ENCODE assay signal across 26 cellular contexts in genomic region chr12:132869551-132869950, GRCh38. TPM values are rescaled to one million over a fixed set of nuclear protein-coding genes. Genes with fewer than 3 reads are reported as not detected.
DNase-seq lines count a peak whose midpoint lies in the region; ATAC-seq, FAIRE-seq and TF ChIP-seq lines count a peak whose summit lies in the region.
"Had no signal": no experiment of that assay in that cellular context is flagged by ENCODE, and none has a peak within 500 bp of the region (broad histone marks: within the 10 kb centered on the region; RNA-seq: fewer than 3 reads in every experiment).

No MANE protein-coding gene starts in this region.

- H3K4me3 Mint-ChIP-seq in T-helper 1 cell treated with Interleukin-12 subunit alpha and Interleukin-12 subunit beta and Interleukin-4 antibody, amounts not matched to agents 30 μg/mL and 1 μg/mL, for 36 hours = no peak overlapping the region
- no peak overlapping the region for H3K4me3 Mint-ChIP-seq in naive thymus-derived CD8-positive, alpha-beta T cell
- H3K4me3 Mint-ChIP-seq: B cell; CD4-positive, alpha-beta T cell; CD8-positive, alpha-beta memory T cell had no signal

- WGBS in thymus = 91% methylated on average over 14 of the region's 14 CpGs

- no peak overlapping the region for H3K9ac ChIP-seq in kidney (ENCODE audit: low read length in 2 of 2)
- H3K9ac ChIP-seq: BLaER1 treated with 17β-estradiol and CSF1 and Interleukin-3, amounts not matched to agents 10 nM and 100 nM had no signal

- in situ Hi-C loops in GM13977 (cut with MboI; ENCODE audit: low pct_unique_long_range_greater_than_20kb, low sequenced_read_pairs, unreplicated experiment) = no loop called here

- H3K36me3 ChIP-seq in kidney (ENCODE audit: control insufficient read depth in 1 of 2, insufficient read depth in 2 of 2, low read length in 2 of 2) = peaks cover 27 to 30% of the 10 kb centered on the region in 2 donors
- peaks cover 72% of the 10 kb centered on the region for H3K36me3 ChIP-seq in thymus (ENCODE audit: control insufficient read depth, insufficient read depth)
- peaks cover 7% of the 10 kb centered on the region; the same call in 1 of the 2 replicates for H3K36me3 ChIP-seq in MG63

- H3K27me3 ChIP-seq in thymus (ENCODE audit: control insufficient read depth, insufficient read depth) (no peaks in the 10 kb centered on the region), MG63 (no peaks in the 10 kb centered on the region)
- H3K27me3 ChIP-seq: BLaER1 treated with 17β-estradiol and CSF1 and Interleukin-3, amounts not matched to agents 10 nM and 100 nM had no signal

- TF ChIP-seq CTCF in kidney (IDR thresholded peaks at IDR 0.05; ENCODE audit: borderline replicate concordance, extremely low read depth, insufficient read depth) (no peak), GM13977 (IDR thresholded peaks at IDR 0.05; ENCODE audit: extremely low read depth, insufficient read depth, missing control alignments) (no peak)

- H3K4me1 Mint-ChIP-seq in T-helper 1 cell treated with Interleukin-12 subunit alpha and Interleukin-12 subunit beta and Interleukin-4 antibody, amounts not matched to agents 30 μg/mL and 1 μg/mL, for 36 hours (ENCODE audit: low read depth) = peaks cover 32% of the 10 kb centered on the region
- H3K4me1 Mint-ChIP-seq in naive thymus-derived CD8-positive, alpha-beta T cell = peaks cover 19 to 61% (median 42%) of the 10 kb centered on the region in 4 donors

- peak overlapping the region; percentile 36 for H3K27ac Mint-ChIP-seq in T-helper 1 cell treated with Interleukin-12 subunit alpha and Interleukin-12 subunit beta and Interleukin-4 antibody, amounts not matched to agents 30 μg/mL and 1 μg/mL, for 36 hours
- peak overlapping the region in 8 of 10 donors; percentile 11 to 75 (median 30) for H3K27ac Mint-ChIP-seq in naive thymus-derived CD8-positive, alpha-beta T cell
- H3K27ac Mint-ChIP-seq: B cell; CD4-positive, alpha-beta T cell; CD8-positive, alpha-beta memory T cell had no signal

- peaks cover 42% of the 10 kb centered on the region for H3K36me3 Mint-ChIP-seq in T-helper 1 cell treated with Interleukin-12 subunit alpha and Interleukin-12 subunit beta and Interleukin-4 antibody, amounts not matched to agents 30 μg/mL and 1 μg/mL, for 36 hours (ENCODE audit: low read depth)
- H3K36me3 Mint-ChIP-seq in naive thymus-derived CD8-positive, alpha-beta T cell = peaks cover 0 to 61% (median 13%) of the 10 kb centered on the region in 3 donors

- ATAC-seq in naive thymus-derived CD8-positive, alpha-beta T cell = no peak
- ATAC-seq: A549, GM12878 had no signal

- DNase-seq in T-helper 1 cell (no peak), kidney (peak; percentile 42), MG63 (no peak), GM13977 (ENCODE audit: low spot score) (no peak)
- DNase-seq in naive thymus-derived CD8-positive, alpha-beta T cell = no peak
- no peak for DNase-seq in activated CD4-positive, alpha-beta T cell treated with anti-CD3 and anti-CD28 coated beads for 4 hours
- DNase-seq: AML-193; CD4-positive, alpha-beta T cell; CD8-positive, alpha-beta memory T cell; COR-L47; DMS 273 treated with DMSO at 0.1 percent for 48 hours; DMS153; DMS53; DMS79; DND-41; EL; GDM1 had no signal

- intact Hi-C loops in kidney (cut with DNase I) = no loop called here

- H3K4me1 ChIP-seq in kidney (ENCODE audit: control insufficient read depth in 1 of 2, insufficient read depth in 1 of 2, low read depth in 1 of 2, low read length in 2 of 2) (no peaks in the 10 kb centered on the region), thymus (ENCODE audit: control insufficient read depth, insufficient read depth, low read length) (peaks cover 27% of the 10 kb centered on the region)
- H3K4me1 ChIP-seq: A549 had no signal

- no peak overlapping the region for H3K4me3 ChIP-seq in kidney (ENCODE audit: low read length in 2 of 2)
- H3K4me3 ChIP-seq in thymus (ENCODE audit: low read length) = no peak overlapping the region
- H3K4me3 ChIP-seq in MG63 = no peak overlapping the region
- H3K4me3 ChIP-seq: A549; BLaER1 treated with 17β-estradiol and CSF1 and Interleukin-3, amounts not matched to agents 10 nM and 100 nM; GM12878 had no signal

- no peak for FAIRE-seq in kidney (lab: Jason Lieb, UNC)
- FAIRE-seq: A549, GM12878, GM12892 had no signal

- no peaks in the 10 kb centered on the region for H3K27me3 Mint-ChIP-seq in T-helper 1 cell treated with Interleukin-12 subunit alpha and Interleukin-12 subunit beta and Interleukin-4 antibody, amounts not matched to agents 30 μg/mL and 1 μg/mL, for 36 hours (ENCODE audit: low read depth)
- no peaks in the 10 kb centered on the region for H3K27me3 Mint-ChIP-seq in naive thymus-derived CD8-positive, alpha-beta T cell
- H3K27me3 Mint-ChIP-seq: B cell; CD4-positive, alpha-beta T cell; CD8-positive, alpha-beta memory T cell had no signal

- H3K27ac ChIP-seq in kidney (ENCODE audit: low read depth in 2 of 2, low read length in 2 of 2) (no peak overlapping the region), thymus (ENCODE audit: low read depth) (peak overlapping the region; percentile 25)
- H3K27ac ChIP-seq: 22Rv1; A549; BLaER1 treated with 17β-estradiol and CSF1 and Interleukin-3, amounts not matched to agents 10 nM and 100 nM; C4-2B had no signal

- no peaks in the 10 kb centered on the region for H3K9me3 Mint-ChIP-seq in T-helper 1 cell treated with Interleukin-12 subunit alpha and Interleukin-12 subunit beta and Interleukin-4 antibody, amounts not matched to agents 30 μg/mL and 1 μg/mL, for 36 hours
- no peaks in the 10 kb centered on the region for H3K9me3 Mint-ChIP-seq in naive thymus-derived CD8-positive, alpha-beta T cell
- H3K9me3 Mint-ChIP-seq: CD4-positive, alpha-beta T cell; CD8-positive, alpha-beta memory T cell had no signal

- POLR2A ChIA-PET in naive thymus-derived CD8-positive, alpha-beta T cell (lab: Charles Lee) = no interaction called here

- H3K9me3 ChIP-seq in kidney (ENCODE audit: control insufficient read depth in 1 of 2, low read length in 2 of 2) (no peaks in the 10 kb centered on the region), thymus (ENCODE audit: control insufficient read depth) (no peaks in the 10 kb centered on the region), MG63 (peaks cover 3% of the 10 kb centered on the region; the same call in 1 of the 2 replicates)

RNA-seq across cellular contexts. Expression of gene CHFR, which starts 17.9 kb away (rescaled TPM):
- total RNA-seq in kidney = 37.3 TPM
- polyA plus RNA-seq in kidney (ENCODE audit: insufficient read depth, low read depth, low replicate concordance) (8.3 TPM), thymus (85.4 TPM)
- 10 to 100 TPM; 93.5 to 96.9 TPM for total RNA-seq in naive thymus-derived CD8-positive, alpha-beta T cell
- polyA plus RNA-seq in naive thymus-derived CD8-positive, alpha-beta T cell = 10 to 100 TPM; 25.1 to 37.4 (median 27.6) TPM
- total RNA-seq in MG63 (2014; rRNA removed; shearing (Covaris generic); ENCODE audit: low replicate concordance) = 12.6 and 33.3 TPM in 2 replicates

RNA-seq across cellular contexts. Expression of gene GOLGA3, which starts 40.9 kb away (rescaled TPM):
- 53.0 TPM for total RNA-seq in kidney
- polyA plus RNA-seq in kidney (ENCODE audit: insufficient read depth, low read depth, low replicate concordance) = 7.7 TPM
- total RNA-seq in naive thymus-derived CD8-positive, alpha-beta T cell = 10 to 100 TPM; 77.9 to 82.1 TPM
- polyA plus RNA-seq in naive thymus-derived CD8-positive, alpha-beta T cell = 10 to 100 TPM in 2 of 3 donors, 1 to 10 TPM in 1; 2.7 to 18.1 (median 12.2) TPM
- polyA plus RNA-seq in thymus = 19.5 TPM
- total RNA-seq in MG63 (2014; rRNA removed; shearing (Covaris generic); ENCODE audit: low replicate concordance) = 67.0 and 96.0 TPM in 2 replicates
